Comparison of ENCODE assay signal across 1 cellular context in genomic region chr16:28491080-28491969, GRCh38.
TF ChIP-seq lines count a peak whose summit lies in the region.

No MANE protein-coding gene starts in this region.

TF ChIP-seq in HepG2, 621 proteins besides CTCF, POLR2A, EP300 and RAD21 (continued from another document and continues in another):
- no peak for TF ChIP-seq AFF4 (CRISPR knock-in tag; IDR thresholded peaks at IDR 0.05)
- TF ChIP-seq RARA (CRISPR knock-in tag; IDR thresholded peaks at IDR 0.05): peak; percentile 28; the same call in 1 of the 2 replicates
- no peak for TF ChIP-seq HDAC6 (IDR thresholded peaks at IDR 0.05; ENCODE audit: low read depth, low read length)
- TF ChIP-seq NBN (conservative IDR thresholded peaks at IDR 0.05): no peak
- TF ChIP-seq ZSCAN31 (CRISPR knock-in tag; IDR thresholded peaks at IDR 0.05; ENCODE audit: low read depth): no peak
- 0 out of 2 replicates have a peak, but pooled peaks have one; percentile 83 for TF ChIP-seq ZNF737 (CRISPR knock-in tag; IDR thresholded peaks at IDR 0.05; ENCODE audit: borderline replicate concordance)
- TF ChIP-seq FLYWCH1 (CRISPR knock-in tag; IDR thresholded peaks at IDR 0.05): no peak
- TF ChIP-seq MTA3 (CRISPR knock-in tag; IDR thresholded peaks at IDR 0.05): no peak
- TF ChIP-seq LCORL (IDR thresholded peaks at IDR 0.05): no peak
- TF ChIP-seq LCORL (CRISPR knock-in tag; IDR thresholded peaks at IDR 0.05): peak; percentile 69
- no peak; the same call in 1 of the 2 replicates for TF ChIP-seq ZNF670 (CRISPR knock-in tag; IDR thresholded peaks at IDR 0.05; ENCODE audit: borderline replicate concordance)
- TF ChIP-seq RAD51 (IDR thresholded peaks at IDR 0.05; ENCODE audit: borderline replicate concordance): no peak
- no peak for TF ChIP-seq GMEB1 (CRISPR knock-in tag; IDR thresholded peaks at IDR 0.05; ENCODE audit: borderline replicate concordance)
- no peak for TF ChIP-seq ZNF746 (CRISPR knock-in tag; IDR thresholded peaks at IDR 0.05)
- TF ChIP-seq ZNF44 (CRISPR knock-in tag; IDR thresholded peaks at IDR 0.05): no peak
- no peak for TF ChIP-seq RBAK (CRISPR knock-in tag; IDR thresholded peaks at IDR 0.05)
- no peak for TF ChIP-seq HOXA7 (CRISPR knock-in tag; IDR thresholded peaks at IDR 0.05)
- TF ChIP-seq MAF1 (CRISPR knock-in tag; IDR thresholded peaks at IDR 0.05; ENCODE audit: borderline replicate concordance): no peak
- no peak for TF ChIP-seq ZNF772 (CRISPR knock-in tag; IDR thresholded peaks at IDR 0.05)
- peak; percentile 66; the same call in 1 of the 2 replicates for TF ChIP-seq ZNF543 (CRISPR knock-in tag; IDR thresholded peaks at IDR 0.05)
- TF ChIP-seq NCOR1 (IDR thresholded peaks at IDR 0.05; ENCODE audit: borderline replicate concordance, low read length): no peak
- peak; percentile 29; the same call in 1 of the 2 replicates for TF ChIP-seq MTA1 (CRISPR knock-in tag; IDR thresholded peaks at IDR 0.05; ENCODE audit: borderline replicate concordance)
- TF ChIP-seq ZNF740 (CRISPR knock-in tag; IDR thresholded peaks at IDR 0.05): no peak
- no peak for TF ChIP-seq HDAC2 (CRISPR knock-in tag; IDR thresholded peaks at IDR 0.05)
- TF ChIP-seq ZNF318 (CRISPR knock-in tag; IDR thresholded peaks at IDR 0.05): no peak
- no peak for TF ChIP-seq ZNF773 (CRISPR knock-in tag; IDR thresholded peaks at IDR 0.05; ENCODE audit: borderline replicate concordance)
- TF ChIP-seq ZNF558 (CRISPR knock-in tag; IDR thresholded peaks at IDR 0.05; ENCODE audit: borderline replicate concordance): peak; percentile 74; the same call in 1 of the 2 replicates
- no peak for TF ChIP-seq ZGPAT (CRISPR knock-in tag; IDR thresholded peaks at IDR 0.05)
- TF ChIP-seq ZNF513 (CRISPR knock-in tag; conservative IDR thresholded peaks at IDR 0.05): no peak
- 0 out of 2 replicates have a peak, but pooled peaks have one; percentile 10 for TF ChIP-seq DZIP1 (CRISPR knock-in tag; IDR thresholded peaks at IDR 0.05)
- no peak for TF ChIP-seq ETV6 (CRISPR knock-in tag; conservative IDR thresholded peaks at IDR 0.05)
- TF ChIP-seq KLF12 (CRISPR knock-in tag; IDR thresholded peaks at IDR 0.05; ENCODE audit: borderline replicate concordance): no peak
- no peak for TF ChIP-seq REPIN1 (CRISPR knock-in tag; IDR thresholded peaks at IDR 0.05; ENCODE audit: borderline replicate concordance, low read depth)
- no peak for TF ChIP-seq ZNF605 (CRISPR knock-in tag; IDR thresholded peaks at IDR 0.05)
- TF ChIP-seq MXI1 (IDR thresholded peaks at IDR 0.05; ENCODE audit: borderline replicate concordance, low read depth, low read length): no peak
- no peak; the same call in 1 of the 2 replicates for TF ChIP-seq SPEN (CRISPR knock-in tag; IDR thresholded peaks at IDR 0.05; ENCODE audit: low read depth)
- no peak for TF ChIP-seq ZNF83 (CRISPR knock-in tag; IDR thresholded peaks at IDR 0.05; ENCODE audit: borderline replicate concordance)
- no peak for TF ChIP-seq ZBTB8A (CRISPR knock-in tag; IDR thresholded peaks at IDR 0.05; ENCODE audit: borderline replicate concordance, low read depth)
- TF ChIP-seq SMAD9 (CRISPR knock-in tag; IDR thresholded peaks at IDR 0.05): no peak
- 0 out of 2 replicates have a peak, but pooled peaks have one; percentile 13 for TF ChIP-seq ZBTB34 (CRISPR knock-in tag; IDR thresholded peaks at IDR 0.05)
- no peak for TF ChIP-seq EHMT2 (IDR thresholded peaks at IDR 0.05; ENCODE audit: borderline replicate concordance, low read depth, low read length)
- no peak for TF ChIP-seq HNRNPH1 (optimal IDR thresholded peaks at IDR 0.05; ENCODE audit: low read depth, low read length)
- 0 out of 2 replicates have a peak, but pooled peaks have one; percentile 45 for TF ChIP-seq ZNF468 (CRISPR knock-in tag; IDR thresholded peaks at IDR 0.05)
